In the genomic region with DNA sequence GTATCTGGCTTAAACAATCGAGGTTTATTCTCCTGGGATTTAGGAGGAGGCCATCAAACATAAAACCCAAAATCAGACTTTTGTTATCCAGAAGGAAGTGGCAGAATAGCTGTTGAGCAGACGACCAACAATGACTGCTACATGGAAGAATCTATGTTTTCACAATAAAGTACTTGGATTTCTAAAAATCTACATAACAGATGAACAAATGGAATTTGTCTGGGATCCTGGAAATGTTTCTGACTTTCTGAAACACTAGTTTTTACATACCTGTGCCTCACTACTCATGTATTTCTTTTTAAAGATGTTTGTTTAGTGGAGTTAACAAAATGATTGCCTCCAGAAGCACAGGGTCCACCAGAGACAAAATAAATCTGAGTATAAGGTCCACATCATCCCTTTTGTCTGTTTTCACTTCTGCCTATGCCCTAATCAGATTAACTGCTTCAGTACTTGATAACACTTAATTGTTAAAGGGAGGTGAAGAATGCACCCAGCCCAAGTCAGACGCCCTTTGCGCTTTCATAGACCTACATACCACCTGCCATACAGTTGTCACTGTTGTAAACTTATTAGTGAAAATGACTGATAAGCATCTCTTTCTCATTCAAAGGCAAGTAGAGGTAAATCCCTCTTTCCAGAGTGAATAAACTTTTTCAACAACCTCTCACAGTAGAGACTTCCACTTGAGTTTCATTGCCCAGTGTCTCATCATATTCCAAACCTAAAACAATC, we compare ENCODE assay signal across 23 cellular contexts.
"Had no signal": no experiment of that assay in that cellular context is flagged by ENCODE, and none has a peak within 500 bp of the region (broad histone marks: within the 10 kb centered on the region; RNA-seq: fewer than 3 reads in every experiment).

No MANE protein-coding gene starts in this region.

- H3K9me3 Mint-ChIP-seq: central memory CD8-positive, alpha-beta T cell; T-helper 1 cell treated with Interleukin-12 subunit alpha and Interleukin-12 subunit beta and Interleukin-4 antibody, amounts not matched to agents 30 μg/mL and 1 μg/mL, for 36 hours had no signal

- H3K9me3 ChIP-seq: body of pancreas, SK-N-SH had no signal

- H3K27ac Mint-ChIP-seq: activated CD8-positive, alpha-beta T cell treated with anti-CD3 and anti-CD28 coated beads, Interleukin-2, amount 10 ng/mL, durations not matched to agents 7 days and 5 days; T-helper 1 cell treated with Interleukin-12 subunit alpha and Interleukin-12 subunit beta and Interleukin-4 antibody, amounts not matched to agents 30 μg/mL and 1 μg/mL, for 36 hours had no signal

- H3K4me3 Mint-ChIP-seq: activated CD8-positive, alpha-beta T cell treated with anti-CD3 and anti-CD28 coated beads, Interleukin-2, amount 10 ng/mL, durations not matched to agents 7 days and 5 days; central memory CD8-positive, alpha-beta T cell; T-helper 1 cell treated with Interleukin-12 subunit alpha and Interleukin-12 subunit beta and Interleukin-4 antibody, amounts not matched to agents 30 μg/mL and 1 μg/mL, for 36 hours had no signal

- DNase-seq: activated CD4-positive, alpha-beta T cell treated with anti-CD3 and anti-CD28 coated beads for 4 hours; activated CD4-positive, alpha-beta T cell treated with anti-CD3 and anti-CD28 coated beads, Interleukin-2, amount 50 U/mL, for 4 hours; activated CD8-positive, alpha-beta memory T cell treated with anti-CD3 and anti-CD28 coated beads, Interleukin-2, amount 50 U/mL, for 48 hours; activated CD8-positive, alpha-beta T cell treated with anti-CD3 and anti-CD28 coated beads, Interleukin-2, amount 10 ng/mL, durations not matched to agents 7 days and 5 days; activated naive CD4-positive, alpha-beta T cell treated with anti-CD3 and anti-CD28 coated beads, Interleukin-2, amount 50 U/mL, for 16 hours; activated T-cell treated with anti-CD3 and anti-CD28 coated beads, Interleukin-2, amount 50 U/mL, for 1 hour; aorta; body of pancreas; MM.1S; NCI-H1105 treated with DMSO at 0.1 percent for 48 hours; NCI-H1436 treated with DMSO at 0.1 percent for 48 hours; NCI-H187; NCI-H2081 treated with DMSO at 0.1 percent for 48 hours; NCI-H446; NCI-H526; NCI-H774; NK-92 treated with Interleukin-12 subunit alpha and Interleukin-12 subunit beta, amount 100 ng/mL, for 24 hours; OCI-M1; RPMI8226; SK-N-SH; SW 1271 had no signal

- H3K4me1 ChIP-seq: body of pancreas had no signal

- H3K4me3 ChIP-seq: body of pancreas had no signal

- H3K9ac ChIP-seq: SK-N-SH had no signal

- H3K4me2 ChIP-seq: SK-N-SH had no signal

- H3K27ac ChIP-seq: body of pancreas had no signal

- H3K4me1 Mint-ChIP-seq: central memory CD8-positive, alpha-beta T cell had no signal

- H3K27me3 ChIP-seq: body of pancreas had no signal
